9 cellular contexts compared by ENCODE assay signal in genomic region chr2:136248242-136248641, GRCh38.
DNase-seq lines count a peak whose midpoint lies in the region; ATAC-seq and TF ChIP-seq lines count a peak whose summit lies in the region.
"Had no signal": no experiment of that assay in that cellular context is flagged by ENCODE, and none has a peak within 500 bp of the region (broad histone marks: within the 10 kb centered on the region; RNA-seq: fewer than 3 reads in every experiment).

No MANE protein-coding gene starts in this region.

- no peaks in the 10 kb centered on the region for H3K79me2 ChIP-seq in PC-9 (ENCODE audit: low read depth)

- ATAC-seq in heart right ventricle (peak in 5 of 8 donors; percentile 34 to 60 (median 46)), GM21515 (IDR thresholded peaks at IDR 0.05; ENCODE audit: unreplicated experiment) (no peak)

- H3K9me2 ChIP-seq in PC-9 (ENCODE audit: insufficient read depth): no peaks in the 10 kb centered on the region

- no peaks in the 10 kb centered on the region for H4K20me1 ChIP-seq in PC-9 (ENCODE audit: insufficient read depth)

- 41 to 60% methylated on average over 2 of the region's 2 CpGs for WGBS in heart right ventricle, 2 donors

- H3K4me1 ChIP-seq in BE2C (no peaks in the 10 kb centered on the region), heart right ventricle (peaks cover 0 to 47% (median 3%) of the 10 kb centered on the region in 9 donors), PC-9 (replicated peaks; ENCODE audit: insufficient read depth) (no peaks in the 10 kb centered on the region), ascending aorta (no peaks in the 10 kb centered on the region)

- H3K4me3 ChIP-seq in BE2C (ENCODE audit: low read depth, low read length) (no peak overlapping the region), MG63 (no peak overlapping the region), heart right ventricle (no peak overlapping the region), PC-9 (no peak overlapping the region), ascending aorta (no peak overlapping the region)

- H3K27ac ChIP-seq in heart right ventricle (no peak overlapping the region), PC-9 (no peak overlapping the region), ascending aorta (no peak overlapping the region)

- CTCF ChIA-PET in PC-9 (lab: Charles Lee): no interaction called here

- no peaks in the 10 kb centered on the region for H3K27me3 ChIP-seq in BE2C
- no peaks in the 10 kb centered on the region for H3K27me3 ChIP-seq in MG63
- no peaks in the 10 kb centered on the region for H3K27me3 ChIP-seq in heart right ventricle
- H3K27me3 ChIP-seq in PC-9 (ENCODE audit: insufficient read depth, low read depth): no peaks in the 10 kb centered on the region
- no peaks in the 10 kb centered on the region for H3K27me3 ChIP-seq in ascending aorta

- H3K36me3 ChIP-seq in BE2C (no peaks in the 10 kb centered on the region), MG63 (no peaks in the 10 kb centered on the region), heart right ventricle (no peaks in the 10 kb centered on the region), PC-9 (ENCODE audit: low read depth) (no peaks in the 10 kb centered on the region), ascending aorta (no peaks in the 10 kb centered on the region)

- H3F3A ChIP-seq in PC-9 (ENCODE audit: insufficient read depth, low read depth): no peaks in the 10 kb centered on the region

- BruUV-seq in PC-9 (replicated peaks; lab: Mats Ljungman, UMichigan): no TSS peak

- no peak overlapping the region for H3K4me2 ChIP-seq in PC-9

- TF ChIP-seq CTCF in BE2C (IDR thresholded peaks at IDR 0.05; ENCODE audit: low read depth, low read length) (no peak), heart right ventricle (IDR thresholded peaks at IDR 0.05) (no peak), PC-9 (conservative IDR thresholded peaks at IDR 0.05) (no peak), ascending aorta (IDR thresholded peaks at IDR 0.05) (no peak)

- POLR2A ChIA-PET in PC-9 (lab: Charles Lee; ENCODE audit: unreplicated experiment): no interaction called here

- intact Hi-C loops in heart right ventricle (cut with DNase I): no loop called here
- intact Hi-C loops in PC-9 (cut with micrococcal nuclease; ENCODE audit: unreplicated experiment): no loop called here
- intact Hi-C loops in ascending aorta (cut with DNase I): no loop called here

- no peaks in the 10 kb centered on the region for H3K9me3 ChIP-seq in BE2C
- no peaks in the 10 kb centered on the region for H3K9me3 ChIP-seq in MG63
- no peaks in the 10 kb centered on the region for H3K9me3 ChIP-seq in heart right ventricle
- no peaks in the 10 kb centered on the region for H3K9me3 ChIP-seq in PC-9 (ENCODE audit: insufficient read depth, low read depth)
- no peaks in the 10 kb centered on the region for H3K9me3 ChIP-seq in ascending aorta

- DNase-seq in BE2C: peak; percentile 18
- peak; percentile 15 for DNase-seq in MG63
- peak; percentile 70 for DNase-seq in RPMI7951 (ENCODE audit: low read depth)
- no peak for DNase-seq in heart right ventricle
- no peak for DNase-seq in PC-9
- DNase-seq in UCSD-AML1 (lab: John Stamatoyannopoulos, UW; ENCODE audit: unreplicated experiment): no peak
- DNase-seq in ascending aorta (ENCODE audit: low spot score in 2 of 2): no peak
- DNase-seq: RPMI8226 had no signal

- no peak overlapping the region for H2AFZ ChIP-seq in PC-9

Comparison
In these comparisons a context has a peak if more than half of its experiments do, and no peak if none do; other contexts are left out.
1. DNase-seq: peak in BE2C (single experiment), MG63 (single experiment) and RPMI7951 (single experiment); none in heart right ventricle (0 of 2), PC-9 (0 of 2), UCSD-AML1 (single experiment) and ascending aorta (0 of 2).